Comparison of ENCODE assay signal across 19 cellular contexts in genomic region chrY:14256817-14257168, GRCh38.
DNase-seq lines count a peak whose midpoint lies in the region; ATAC-seq and TF ChIP-seq lines count a peak whose summit lies in the region.
"Had no signal": no experiment of that assay in that cellular context is flagged by ENCODE, and none has a peak within 500 bp of the region (broad histone marks: within the 10 kb centered on the region; RNA-seq: fewer than 3 reads in every experiment).

No MANE protein-coding gene starts in this region.

- CTCF ChIA-PET in activated CD8-positive, alpha-beta T cell treated with anti-CD3 and anti-CD28 coated beads, Interleukin-2, amount 10 ng/mL, durations not matched to agents 7 days and 5 days (lab: Charles Lee), result no interaction called here
- CTCF ChIA-PET in activated CD8-positive, alpha-beta T cell treated with anti-CD3 and anti-CD28 coated beads for 36 hours (lab: Charles Lee), result no interaction called here
- CTCF ChIA-PET in CD4-positive, alpha-beta memory T cell (lab: Charles Lee; ENCODE audit: partially characterized antibody), result interaction anchor here (1.3 kb wide), 1 partner anchor 83 kb away, joined by 3 read pairs; no protein-coding TSS in a partner anchor

- no peak overlapping the region for H3K4me3 Mint-ChIP-seq in activated CD8-positive, alpha-beta T cell treated with anti-CD3 and anti-CD28 coated beads, Interleukin-2, amount 10 ng/mL, durations not matched to agents 7 days and 5 days
- H3K4me3 Mint-ChIP-seq in activated CD8-positive, alpha-beta T cell treated with anti-CD3 and anti-CD28 coated beads for 36 hours, result no peak overlapping the region
- peak overlapping the region in 1 of 4 donors; percentile 83 for H3K4me3 Mint-ChIP-seq in CD4-positive, CD25-positive, alpha-beta regulatory T cell
- H3K4me3 Mint-ChIP-seq in CD4-positive, alpha-beta memory T cell, result peak overlapping the region in 2 of 8 donors; percentile 72 to 83
- H3K4me3 Mint-ChIP-seq in activated naive CD8-positive, alpha-beta T cell treated with anti-CD3 and anti-CD28 coated beads for 36 hours, result no peak overlapping the region
- H3K4me3 Mint-ChIP-seq: H9, IgD-negative memory B cell had no signal

- H3K4me1 ChIP-seq in CD4-positive, CD25-positive, alpha-beta regulatory T cell (ENCODE audit: control insufficient read depth, insufficient read depth, low read length, poor library complexity, severe bottlenecking), result no peaks in the 10 kb centered on the region
- peaks cover 29% of the 10 kb centered on the region for H3K4me1 ChIP-seq in CD4-positive, alpha-beta memory T cell (ENCODE audit: insufficient read depth, low read length)
- H3K4me1 ChIP-seq in osteoblast (ENCODE audit: insufficient read depth, low read length), result no peaks in the 10 kb centered on the region
- H3K4me1 ChIP-seq: BLaER1 treated with 17β-estradiol and CSF1 and Interleukin-3, amounts not matched to agents 10 nM and 100 nM had no signal

- no peaks in the 10 kb centered on the region for H4K20me1 ChIP-seq in osteoblast (ENCODE audit: insufficient read depth, low read length)
- H4K20me1 ChIP-seq: BLaER1 treated with 17β-estradiol and CSF1 and Interleukin-3, amounts not matched to agents 10 nM and 100 nM had no signal

- peak overlapping the region; percentile 37 for H3K4me3 ChIP-seq in CD4-positive, CD25-positive, alpha-beta regulatory T cell (ENCODE audit: low read depth, low read length)
- no peak overlapping the region for H3K4me3 ChIP-seq in CD4-positive, alpha-beta memory T cell (ENCODE audit: low read length in 2 of 2)
- H3K4me3 ChIP-seq in osteoblast (ENCODE audit: insufficient read depth, low read length), result no peak overlapping the region
- H3K4me3 ChIP-seq: BLaER1 treated with 17β-estradiol and CSF1 and Interleukin-3, amounts not matched to agents 10 nM and 100 nM had no signal

- no peaks in the 10 kb centered on the region for H3K9me3 Mint-ChIP-seq in activated CD8-positive, alpha-beta T cell treated with anti-CD3 and anti-CD28 coated beads, Interleukin-2, amount 10 ng/mL, durations not matched to agents 7 days and 5 days (ENCODE audit: insufficient read depth)
- H3K9me3 Mint-ChIP-seq in activated CD8-positive, alpha-beta T cell treated with anti-CD3 and anti-CD28 coated beads for 36 hours, result no peaks in the 10 kb centered on the region
- peaks cover 0 to 2% (median 0%) of the 10 kb centered on the region in 7 donors for H3K9me3 Mint-ChIP-seq in CD4-positive, CD25-positive, alpha-beta regulatory T cell
- H3K9me3 Mint-ChIP-seq in CD4-positive, alpha-beta memory T cell, result no peaks in the 10 kb centered on the region
- H3K9me3 Mint-ChIP-seq in activated naive CD8-positive, alpha-beta T cell treated with anti-CD3 and anti-CD28 coated beads for 36 hours, result no peaks in the 10 kb centered on the region
- H3K9me3 Mint-ChIP-seq: H9, IgD-negative memory B cell had no signal

- no peaks in the 10 kb centered on the region for H3K9me3 ChIP-seq in CD4-positive, CD25-positive, alpha-beta regulatory T cell (ENCODE audit: control insufficient read depth in 2 of 2, low read length in 2 of 2)
- no peaks in the 10 kb centered on the region for H3K9me3 ChIP-seq in CD4-positive, alpha-beta memory T cell (ENCODE audit: control insufficient read depth in 1 of 2, low read length in 2 of 2)
- H3K9me3 ChIP-seq in osteoblast (ENCODE audit: low read depth, low read length), result no peaks in the 10 kb centered on the region
- H3K9me3 ChIP-seq: BLaER1 treated with 17β-estradiol and CSF1 and Interleukin-3, amounts not matched to agents 10 nM and 100 nM had no signal

- no peaks in the 10 kb centered on the region for H3K27me3 ChIP-seq in CD4-positive, CD25-positive, alpha-beta regulatory T cell (ENCODE audit: control insufficient read depth, insufficient read depth, low read length)
- H3K27me3 ChIP-seq in CD4-positive, alpha-beta memory T cell (ENCODE audit: insufficient read depth, low read length), result no peaks in the 10 kb centered on the region
- H3K27me3 ChIP-seq in osteoblast (ENCODE audit: insufficient read depth, low read length), result no peaks in the 10 kb centered on the region
- H3K27me3 ChIP-seq: BLaER1 treated with 17β-estradiol and CSF1 and Interleukin-3, amounts not matched to agents 10 nM and 100 nM had no signal

- H3K4me1 Mint-ChIP-seq in activated CD8-positive, alpha-beta T cell treated with anti-CD3 and anti-CD28 coated beads, Interleukin-2, amount 10 ng/mL, durations not matched to agents 7 days and 5 days (ENCODE audit: low read depth), result peaks cover 7% of the 10 kb centered on the region
- peaks cover 16% of the 10 kb centered on the region for H3K4me1 Mint-ChIP-seq in activated CD8-positive, alpha-beta T cell treated with anti-CD3 and anti-CD28 coated beads for 36 hours (ENCODE audit: low read depth)
- peaks cover 0 to 18% (median 5%) of the 10 kb centered on the region in 4 donors for H3K4me1 Mint-ChIP-seq in CD4-positive, CD25-positive, alpha-beta regulatory T cell
- H3K4me1 Mint-ChIP-seq in CD4-positive, alpha-beta memory T cell, result peaks cover 0 to 23% (median 7%) of the 10 kb centered on the region in 4 donors
- peaks cover 7% of the 10 kb centered on the region for H3K4me1 Mint-ChIP-seq in activated naive CD8-positive, alpha-beta T cell treated with anti-CD3 and anti-CD28 coated beads for 36 hours
- H3K4me1 Mint-ChIP-seq: H9, IgD-negative memory B cell had no signal

- no peak for DNase-seq in activated CD8-positive, alpha-beta T cell treated with anti-CD3 and anti-CD28 coated beads, Interleukin-2, amount 10 ng/mL, durations not matched to agents 7 days and 5 days
- no peak for DNase-seq in activated CD8-positive, alpha-beta T cell treated with anti-CD3 and anti-CD28 coated beads for 36 hours
- no peak for DNase-seq in CD4-positive, CD25-positive, alpha-beta regulatory T cell
- DNase-seq in CD4-positive, alpha-beta memory T cell, result no peak
- no peak for DNase-seq in activated naive CD8-positive, alpha-beta T cell treated with anti-CD3 and anti-CD28 coated beads for 36 hours
- no peak for DNase-seq in activated gamma-delta T cell (lab: John Stamatoyannopoulos, UW)
- no peak for DNase-seq in osteoblast (ENCODE audit: insufficient read length, low spot score, missing footprints)
- no peak for DNase-seq in putamen (ENCODE audit: low spot score)
- DNase-seq: H9, Karpas-422, NCI-H1417 treated with DMSO at 0.1 percent for 48 hours, NCI-H1930, NCI-H226, NCI-H524, NCI-H82, OCI-M1, Right ventricle myocardium superior had no signal

- H3K27me3 Mint-ChIP-seq in activated CD8-positive, alpha-beta T cell treated with anti-CD3 and anti-CD28 coated beads, Interleukin-2, amount 10 ng/mL, durations not matched to agents 7 days and 5 days (ENCODE audit: low read depth), result peaks cover 3% of the 10 kb centered on the region
- H3K27me3 Mint-ChIP-seq in activated CD8-positive, alpha-beta T cell treated with anti-CD3 and anti-CD28 coated beads for 36 hours, result no peaks in the 10 kb centered on the region
- peaks cover 4% of the 10 kb centered on the region for H3K27me3 Mint-ChIP-seq in CD4-positive, CD25-positive, alpha-beta regulatory T cell
- no peaks in the 10 kb centered on the region for H3K27me3 Mint-ChIP-seq in CD4-positive, alpha-beta memory T cell
- no peaks in the 10 kb centered on the region for H3K27me3 Mint-ChIP-seq in activated naive CD8-positive, alpha-beta T cell treated with anti-CD3 and anti-CD28 coated beads for 36 hours
- H3K27me3 Mint-ChIP-seq: IgD-negative memory B cell had no signal

- no peak for TF ChIP-seq CTCF in activated CD8-positive, alpha-beta T cell treated with anti-CD3 and anti-CD28 coated beads for 36 hours (IDR thresholded peaks at IDR 0.05)
- TF ChIP-seq CTCF in osteoblast (IDR thresholded peaks at IDR 0.05; ENCODE audit: extremely low read depth, low read depth, low read length), result no peak

- no peaks in the 10 kb centered on the region for H3K36me3 ChIP-seq in CD4-positive, CD25-positive, alpha-beta regulatory T cell (ENCODE audit: control insufficient read depth, insufficient read depth, low read length)
- no peaks in the 10 kb centered on the region for H3K36me3 ChIP-seq in CD4-positive, alpha-beta memory T cell (ENCODE audit: insufficient read depth, low read length)
- H3K36me3 ChIP-seq in osteoblast (ENCODE audit: insufficient read depth, low read length), result no peaks in the 10 kb centered on the region
- H3K36me3 ChIP-seq: BLaER1 treated with 17β-estradiol and CSF1 and Interleukin-3, amounts not matched to agents 10 nM and 100 nM had no signal

- no peak overlapping the region for H2AFZ ChIP-seq in osteoblast (ENCODE audit: low read length)

- no peak overlapping the region for H3K27ac ChIP-seq in CD4-positive, CD25-positive, alpha-beta regulatory T cell (ENCODE audit: insufficient read depth, low read length, poor library complexity, severe bottlenecking)
- peak overlapping the region; percentile 9 for H3K27ac ChIP-seq in CD4-positive, alpha-beta memory T cell (ENCODE audit: low read depth, low read length)
- no peak overlapping the region for H3K27ac ChIP-seq in osteoblast (ENCODE audit: low read depth, low read length)
- H3K27ac ChIP-seq: BLaER1 treated with 17β-estradiol and CSF1 and Interleukin-3, amounts not matched to agents 10 nM and 100 nM had no signal

- ATAC-seq in activated CD8-positive, alpha-beta T cell treated with anti-CD3 and anti-CD28 coated beads, Interleukin-2, amount 10 ng/mL, durations not matched to agents 7 days and 5 days, result no peak
- ATAC-seq in activated CD8-positive, alpha-beta T cell treated with anti-CD3 and anti-CD28 coated beads for 36 hours, result no peak
- ATAC-seq in CD4-positive, CD25-positive, alpha-beta regulatory T cell (ENCODE audit: low read depth in 2 of 2), result no peak

- intact Hi-C loops in activated CD8-positive, alpha-beta T cell treated with anti-CD3 and anti-CD28 coated beads for 36 hours (cut with micrococcal nuclease), result no loop called here
- intact Hi-C loops in CD4-positive, alpha-beta memory T cell (cut with micrococcal nuclease), result loop anchor here (10.0 kb wide), 2 partner anchors 48 to 88 kb away; no protein-coding TSS in a partner anchor

- no peaks in the 10 kb centered on the region for H3K36me3 Mint-ChIP-seq in activated CD8-positive, alpha-beta T cell treated with anti-CD3 and anti-CD28 coated beads, Interleukin-2, amount 10 ng/mL, durations not matched to agents 7 days and 5 days (ENCODE audit: low read depth)
- H3K36me3 Mint-ChIP-seq in activated CD8-positive, alpha-beta T cell treated with anti-CD3 and anti-CD28 coated beads for 36 hours (ENCODE audit: low read depth), result no peaks in the 10 kb centered on the region
- H3K36me3 Mint-ChIP-seq in CD4-positive, CD25-positive, alpha-beta regulatory T cell, result no peaks in the 10 kb centered on the region
- peaks cover 0 to 2% of the 10 kb centered on the region in 2 donors for H3K36me3 Mint-ChIP-seq in CD4-positive, alpha-beta memory T cell
- H3K36me3 Mint-ChIP-seq in activated naive CD8-positive, alpha-beta T cell treated with anti-CD3 and anti-CD28 coated beads for 36 hours, result no peaks in the 10 kb centered on the region
- H3K36me3 Mint-ChIP-seq: IgD-negative memory B cell had no signal

- no peaks in the 10 kb centered on the region for H3K79me2 ChIP-seq in osteoblast (ENCODE audit: insufficient read depth, low read length)

- H3K27ac Mint-ChIP-seq in activated CD8-positive, alpha-beta T cell treated with anti-CD3 and anti-CD28 coated beads, Interleukin-2, amount 10 ng/mL, durations not matched to agents 7 days and 5 days, result peak overlapping the region; percentile 70
- H3K27ac Mint-ChIP-seq in activated CD8-positive, alpha-beta T cell treated with anti-CD3 and anti-CD28 coated beads for 36 hours, result no peak overlapping the region
- no peak overlapping the region for H3K27ac Mint-ChIP-seq in CD4-positive, CD25-positive, alpha-beta regulatory T cell
- H3K27ac Mint-ChIP-seq in CD4-positive, alpha-beta memory T cell, result peak overlapping the region in 2 of 7 donors; percentile 77 to 97
- H3K27ac Mint-ChIP-seq in activated naive CD8-positive, alpha-beta T cell treated with anti-CD3 and anti-CD28 coated beads for 36 hours, result peak overlapping the region; percentile 59
- H3K27ac Mint-ChIP-seq: H9, IgD-negative memory B cell had no signal

- POLR2A ChIA-PET in activated CD8-positive, alpha-beta T cell treated with anti-CD3 and anti-CD28 coated beads, Interleukin-2, amount 10 ng/mL, durations not matched to agents 7 days and 5 days (lab: Charles Lee), result no interaction called here
- POLR2A ChIA-PET in activated CD8-positive, alpha-beta T cell treated with anti-CD3 and anti-CD28 coated beads for 36 hours (lab: Charles Lee), result no interaction called here
- POLR2A ChIA-PET in CD4-positive, alpha-beta memory T cell (lab: Charles Lee; ENCODE audit: partially characterized antibody), result interaction anchor here (0.9 to 2.3 kb wide), 5 partner anchors 14 to 553 kb away, joined by 3 to 13 read pairs (median 4); partner anchors contain the start of gene TMSB4Y

- no peak overlapping the region for H3K4me2 ChIP-seq in osteoblast (ENCODE audit: insufficient read depth, low read length)
- H3K4me2 ChIP-seq: BLaER1 treated with 17β-estradiol and CSF1 and Interleukin-3, amounts not matched to agents 10 nM and 100 nM had no signal

Comparison
In these comparisons a context has a peak if more than half of its experiments do, and no peak if none do; other contexts are left out.
1. H3K27ac Mint-ChIP-seq: peak in activated CD8-positive, alpha-beta T cell treated with anti-CD3 and anti-CD28 coated beads, Interleukin-2, amount 10 ng/mL, durations not matched to agents 7 days and 5 days (single experiment) and activated naive CD8-positive, alpha-beta T cell treated with anti-CD3 and anti-CD28 coated beads for 36 hours (single experiment); none in activated CD8-positive, alpha-beta T cell treated with anti-CD3 and anti-CD28 coated beads for 36 hours (single experiment) and CD4-positive, CD25-positive, alpha-beta regulatory T cell (0 of 3).